In genomic region chr3:147008886-147009285, GRCh38 we compare ENCODE assay signal across 18 cellular contexts.
DNase-seq lines count a peak whose midpoint lies in the region; TF ChIP-seq lines count a peak whose summit lies in the region.
"Had no signal": no experiment of that assay in that cellular context is flagged by ENCODE, and none has a peak within 500 bp of the region (broad histone marks: within the 10 kb centered on the region; RNA-seq: fewer than 3 reads in every experiment).

No MANE protein-coding gene starts in this region.

- peak overlapping the region in 1 of 4 donors; percentile 17 for H3K27ac ChIP-seq in sigmoid colon
- H3K27ac ChIP-seq in testis = no peak overlapping the region

- H3K36me3 ChIP-seq in sigmoid colon (no peaks in the 10 kb centered on the region), testis (ENCODE audit: low read depth, missing control alignments) (no peaks in the 10 kb centered on the region)
- H3K36me3 ChIP-seq: BE2C had no signal

- DNase-seq in GM04504 (ENCODE audit: low read depth) (peak; percentile 64), astrocyte of the hippocampus (ENCODE audit: low read depth, low spot score) (peak; percentile 64), foreskin fibroblast (peak; percentile 39 to 69), smooth muscle cell of the brain vasculature (ENCODE audit: low read depth, low spot score) (peak; percentile 82), UCSD-AML1 (lab: John Stamatoyannopoulos, UW; ENCODE audit: unreplicated experiment) (no peak), sigmoid colon (no peak), testis (no peak)
- no peak for DNase-seq in activated T-cell treated with anti-CD3 and anti-CD28 coated beads, Interleukin-2, amount 50 U/mL, for 48 hours
- DNase-seq: activated CD4-positive, alpha-beta memory T cell treated with anti-CD3 and anti-CD28 coated beads, Interleukin-2, amount 10 ng/mL, durations not matched to agents 7 days and 5 days; activated gamma-delta T cell treated with Interleukin-2 at 50 U/mL for 16 hours; activated T-cell treated with anti-CD3 and anti-CD28 coated beads for 4 hours; BE2C; COR-L47; H9; islet precursor cell; NCI-H1417 treated with DMSO at 0.1 percent for 48 hours; NCI-H526; T-helper 9 cell had no signal

- no peaks in the 10 kb centered on the region for H3K27me3 ChIP-seq in sigmoid colon
- no peaks in the 10 kb centered on the region for H3K27me3 ChIP-seq in testis
- H3K27me3 ChIP-seq: BE2C had no signal

- 78 to 84% methylated on average over 1 of the region's 1 CpG for WGBS in sigmoid colon, 2 donors
- WGBS in testis, 2 donors = 39 to 57% methylated on average over 1 of the region's 1 CpG

- TF ChIP-seq POLR2A in sigmoid colon (IDR thresholded peaks at IDR 0.05) (no peak), testis (IDR thresholded peaks at IDR 0.05) (no peak)

- TF ChIP-seq EP300 in sigmoid colon (IDR thresholded peaks at IDR 0.05) = no peak

- H3K4me3 ChIP-seq in foreskin fibroblast (ENCODE audit: low read depth in 1 of 2, low read length in 2 of 2) (no peak overlapping the region), sigmoid colon (no peak overlapping the region), testis (no peak overlapping the region)

- H3K4me1 ChIP-seq in sigmoid colon (peaks cover 0 to 4% (median 0%) of the 10 kb centered on the region in 4 donors), testis (no peaks in the 10 kb centered on the region)
- H3K4me1 ChIP-seq: BE2C had no signal

- no peaks in the 10 kb centered on the region for H3K9me3 ChIP-seq in sigmoid colon
- H3K9me3 ChIP-seq in testis = no peaks in the 10 kb centered on the region
- H3K9me3 ChIP-seq: BE2C had no signal

- TF ChIP-seq CTCF in foreskin fibroblast (IDR thresholded peaks at IDR 0.05; ENCODE audit: low read depth, low read length) (no peak), sigmoid colon (IDR thresholded peaks at IDR 0.05) (no peak), testis (IDR thresholded peaks at IDR 0.05) (no peak)

- intact Hi-C loops in sigmoid colon (cut with DNase I) = no loop called here
- intact Hi-C loops in testis (cut with DNase I; ENCODE audit: low total_unique reads) = no loop called here

Comparison
In these comparisons a context has a peak if more than half of its experiments do, and no peak if none do; other contexts are left out.
1. DNase-seq: peak in GM04504 (single experiment), astrocyte of the hippocampus (single experiment), foreskin fibroblast (2 of 2) and smooth muscle cell of the brain vasculature (single experiment); none in UCSD-AML1 (single experiment), sigmoid colon (single experiment), activated T-cell treated with anti-CD3 and anti-CD28 coated beads, Interleukin-2, amount 50 U/mL, for 48 hours (0 of 2) and testis (single experiment).